In genomic region chr17:55609737-55610201, GRCh38 we compare ENCODE assay signal across 16 cellular contexts.
DNase-seq lines count a peak whose midpoint lies in the region; ATAC-seq and TF ChIP-seq lines count a peak whose summit lies in the region.
"Had no signal": no experiment of that assay in that cellular context is flagged by ENCODE, and none has a peak within 500 bp of the region (broad histone marks: within the 10 kb centered on the region; RNA-seq: fewer than 3 reads in every experiment).

No MANE protein-coding gene starts in this region.

- H3K27ac ChIP-seq in SJCRH30 = no peak overlapping the region
- H3K27ac ChIP-seq in gastroesophageal sphincter = peak overlapping the region in 3 of 4 donors; percentile 0 to 50 (median 20)
- peak overlapping the region; percentile 2 to 60 for H3K27ac ChIP-seq in ovary
- H3K27ac ChIP-seq: epithelial cell of prostate had no signal

- no peak overlapping the region for H3K4me3 ChIP-seq in SJCRH30
- no peak overlapping the region for H3K4me3 ChIP-seq in gastroesophageal sphincter
- H3K4me3 ChIP-seq in ovary = no peak overlapping the region

- TF ChIP-seq EP300 in gastroesophageal sphincter (IDR thresholded peaks at IDR 0.05) (no peak), ovary (IDR thresholded peaks at IDR 0.05) (no peak)

- TF ChIP-seq CTCF in gastroesophageal sphincter (IDR thresholded peaks at IDR 0.05) = no peak
- no peak for TF ChIP-seq CTCF in ovary (IDR thresholded peaks at IDR 0.05)

- peak; percentile 43 for ATAC-seq in gastroesophageal sphincter
- ATAC-seq in GM18861 (IDR thresholded peaks at IDR 0.05; ENCODE audit: unreplicated experiment) = no peak
- ATAC-seq in GM21360 (IDR thresholded peaks at IDR 0.05; ENCODE audit: unreplicated experiment) = no peak

- WGBS in gastroesophageal sphincter (ENCODE audit: low coverage in 1 of 2), 2 donors = 10 to 15% methylated on average over 2 of the region's 3 CpGs
- WGBS in ovary, 3 donors = 18 to 31% (median 29%) methylated on average over 3 of the region's 3 CpGs

- DNase-seq in AG08396 (ENCODE audit: low spot score) (peak; percentile 67), SJCRH30 (peak; percentile 20 to 43), ovary (peak; percentile 45 to 86 (median 69)), Ammon's horn (ENCODE audit: low spot score) (no peak), head of caudate nucleus (no peak)
- DNase-seq: ACHN; central memory CD4-positive, alpha-beta T cell; immature natural killer cell; MM.1S; RPMI8226; stimulated activated CD4-positive, alpha-beta T cell treated with anti-CD3 and anti-CD28 coated beads, Interleukin-4, amount 100 ng/mL, for 24 hours; substantia nigra had no signal

- intact Hi-C loops in ovary (cut with DNase I) = no loop called here
- intact Hi-C loops in head of caudate nucleus (cut with DNase I) = no loop called here

- H3K4me1 ChIP-seq in SJCRH30 (peaks cover 34% of the 10 kb centered on the region), gastroesophageal sphincter (peaks cover 0 to 58% (median 8%) of the 10 kb centered on the region in 3 donors), ovary (ENCODE audit: insufficient read depth) (peaks cover 9% of the 10 kb centered on the region)

- H3K9me3 ChIP-seq in SJCRH30 (replicated peaks) (no peaks in the 10 kb centered on the region), gastroesophageal sphincter (no peaks in the 10 kb centered on the region), ovary (no peaks in the 10 kb centered on the region)

- H3K36me3 ChIP-seq in SJCRH30 (no peaks in the 10 kb centered on the region; the same call in 1 of the 2 replicates), gastroesophageal sphincter (no peaks in the 10 kb centered on the region), ovary (no peaks in the 10 kb centered on the region)

- TF ChIP-seq POLR2A in gastroesophageal sphincter (IDR thresholded peaks at IDR 0.05) (no peak), ovary (IDR thresholded peaks at IDR 0.05) (no peak)

- H3K27me3 ChIP-seq in SJCRH30 (no peaks in the 10 kb centered on the region), gastroesophageal sphincter (no peaks in the 10 kb centered on the region), ovary (no peaks in the 10 kb centered on the region)

Comparison
In these comparisons a context has a peak if more than half of its experiments do, and no peak if none do; other contexts are left out.
1. DNase-seq: peak in AG08396 (single experiment), SJCRH30 (2 of 2) and ovary (5 of 5); none in Ammon's horn (single experiment) and head of caudate nucleus (0 of 42).